8 cellular contexts compared by ENCODE assay signal in genomic region chr19:49869009-49869483, GRCh38. TPM values are rescaled to one million over a fixed set of nuclear protein-coding genes. Genes with fewer than 3 reads are reported as not detected.
DNase-seq lines count a peak whose midpoint lies in the region; ATAC-seq, FAIRE-seq and TF ChIP-seq lines count a peak whose summit lies in the region.

No MANE protein-coding gene starts in this region.

- H3K9ac ChIP-seq in KMS-11 (no peak overlapping the region), endodermal cell (ENCODE audit: extremely low read depth, low read length, poor library complexity, severe bottlenecking) (no peak overlapping the region)

- peaks cover 36% of the 10 kb centered on the region for H3K4me1 Mint-ChIP-seq in activated naive CD8-positive, alpha-beta T cell (ENCODE audit: low read depth)
- peaks cover 42% of the 10 kb centered on the region for H3K4me1 Mint-ChIP-seq in activated naive CD8-positive, alpha-beta T cell treated with anti-CD3 and anti-CD28 coated beads for 36 hours
- H3K4me1 Mint-ChIP-seq in endodermal cell, result peaks cover 19% of the 10 kb centered on the region

- H3K27ac Mint-ChIP-seq in activated naive CD8-positive, alpha-beta T cell, result peak overlapping the region; percentile 50
- H3K27ac Mint-ChIP-seq in activated naive CD8-positive, alpha-beta T cell treated with anti-CD3 and anti-CD28 coated beads for 36 hours, result no peak overlapping the region
- H3K27ac Mint-ChIP-seq in endodermal cell, result no peak overlapping the region

- peaks cover 5% of the 10 kb centered on the region; the same call in 1 of the 2 replicates for H3K36me3 ChIP-seq in KMS-11 (ENCODE audit: insufficient read depth)
- peaks cover 18% of the 10 kb centered on the region for H3K36me3 ChIP-seq in endodermal cell (ENCODE audit: control insufficient read depth, insufficient read depth, low read length)
- H3K36me3 ChIP-seq in pancreas, result peaks cover 0 to 1% (median 0%) of the 10 kb centered on the region in 3 donors

- peak; percentile 2 to 8 (median 8) for ATAC-seq in pancreas
- no peak for ATAC-seq in GM18873 (IDR thresholded peaks at IDR 0.05; ENCODE audit: low FRiP score, unreplicated experiment)

- H3K9me3 Mint-ChIP-seq in activated naive CD8-positive, alpha-beta T cell (ENCODE audit: low read depth), result no peaks in the 10 kb centered on the region
- no peaks in the 10 kb centered on the region for H3K9me3 Mint-ChIP-seq in activated naive CD8-positive, alpha-beta T cell treated with anti-CD3 and anti-CD28 coated beads for 36 hours
- peaks cover 5% of the 10 kb centered on the region for H3K9me3 Mint-ChIP-seq in endodermal cell

- H3K36me3 Mint-ChIP-seq in activated naive CD8-positive, alpha-beta T cell, result no peaks in the 10 kb centered on the region
- peaks cover 15% of the 10 kb centered on the region for H3K36me3 Mint-ChIP-seq in activated naive CD8-positive, alpha-beta T cell treated with anti-CD3 and anti-CD28 coated beads for 36 hours
- H3K36me3 Mint-ChIP-seq in endodermal cell (ENCODE audit: low read depth), result peaks cover 29% of the 10 kb centered on the region

- WGBS in endodermal cell (ENCODE audit: insufficient coverage in 1 of 2, insufficient read length in 1 of 2), 2 experiments, result 0 to 12% methylated on average over 6 to 15 of the region's 15 CpGs
- WGBS in pancreas, 2 donors, result 1 to 2% methylated on average over 15 of the region's 15 CpGs

- intact Hi-C loops in pancreas (cut with DNase I), result no loop called here

- peak overlapping the region; percentile 67 for H3K4me2 ChIP-seq in KMS-11

- TF ChIP-seq CTCF in KMS-11 (conservative IDR thresholded peaks at IDR 0.05; ENCODE audit: low read depth, low read length) (no peak), endodermal cell (conservative IDR thresholded peaks at IDR 0.05) (no peak), pancreas (IDR thresholded peaks at IDR 0.05) (no peak)

- H3K27me3 ChIP-seq in KMS-11 (ENCODE audit: insufficient read depth, low read depth) (no peaks in the 10 kb centered on the region), endodermal cell (ENCODE audit: control insufficient read depth, insufficient read depth, low read length, poor library complexity, severe bottlenecking) (no peaks in the 10 kb centered on the region), pancreas (no peaks in the 10 kb centered on the region)

- H3K27ac ChIP-seq in KMS-11, result no peak overlapping the region
- peak overlapping the region; percentile 57 for H3K27ac ChIP-seq in endodermal cell (ENCODE audit: low read depth, low read length)
- H3K27ac ChIP-seq in pancreas, result peak overlapping the region; percentile 31 to 94 (median 64)

- no peak overlapping the region for H3K4me3 ChIP-seq in KMS-11 (IDR thresholded peaks at IDR 0.05; ENCODE audit: insufficient read depth, low read depth, low read length)
- peak overlapping the region; percentile 74 for H3K4me3 ChIP-seq in endodermal cell (ENCODE audit: low read length)
- H3K4me3 ChIP-seq in pancreas, result peak overlapping the region in 2 of 4 donors; percentile 14 to 40

- FAIRE-seq in pancreas (lab: Jason Lieb, UNC), result no peak

- DNase-seq in activated naive CD8-positive, alpha-beta T cell treated with anti-CD3 and anti-CD28 coated beads for 36 hours, result no peak
- DNase-seq in endodermal cell, result no peak
- peak in 2 of 6 donors; percentile 89 to 94 for DNase-seq in pancreas
- no peak for DNase-seq in putamen (ENCODE audit: low spot score)
- no peak for DNase-seq in NCI-H1694 (lab: John Stamatoyannopoulos, UW)

- no peaks in the 10 kb centered on the region for H3K27me3 Mint-ChIP-seq in activated naive CD8-positive, alpha-beta T cell
- no peaks in the 10 kb centered on the region for H3K27me3 Mint-ChIP-seq in activated naive CD8-positive, alpha-beta T cell treated with anti-CD3 and anti-CD28 coated beads for 36 hours
- no peaks in the 10 kb centered on the region for H3K27me3 Mint-ChIP-seq in endodermal cell (ENCODE audit: insufficient read depth)

- H3K9me3 ChIP-seq in endodermal cell (ENCODE audit: control insufficient read depth, low read length) (no peaks in the 10 kb centered on the region), pancreas (no peaks in the 10 kb centered on the region)

- H3K4me1 ChIP-seq in KMS-11 (ENCODE audit: low read depth, poor library complexity, severe bottlenecking), result peaks cover 37% of the 10 kb centered on the region
- peaks cover 4% of the 10 kb centered on the region for H3K4me1 ChIP-seq in endodermal cell (ENCODE audit: control insufficient read depth, insufficient read depth, low read length)
- H3K4me1 ChIP-seq in pancreas, result peaks cover 16 to 35% (median 25%) of the 10 kb centered on the region in 3 donors

- H2AFZ ChIP-seq in KMS-11 (ENCODE audit: low read depth), result no peak overlapping the region

- no peaks in the 10 kb centered on the region for H4K20me1 ChIP-seq in KMS-11 (ENCODE audit: insufficient read depth)

- no peak overlapping the region for H3K4me3 Mint-ChIP-seq in activated naive CD8-positive, alpha-beta T cell
- no peak overlapping the region for H3K4me3 Mint-ChIP-seq in activated naive CD8-positive, alpha-beta T cell treated with anti-CD3 and anti-CD28 coated beads for 36 hours
- no peak overlapping the region for H3K4me3 Mint-ChIP-seq in endodermal cell

- peaks cover 8% of the 10 kb centered on the region; the same call in 1 of the 2 replicates for H3K79me2 ChIP-seq in KMS-11 (ENCODE audit: insufficient read depth, low read depth)

RNA-seq across cellular contexts. Expression of gene PNKP, which starts 1.7 kb away (rescaled TPM):
- total RNA-seq in activated naive CD8-positive, alpha-beta T cell treated with anti-CD3 and anti-CD28 coated beads for 36 hours, result 100 to 1,000 TPM in 1 of 2 experiments, 10 to 100 TPM in 1; 78.9 to 143 TPM
- total RNA-seq in endodermal cell (100 to 1,000 TPM; 161 to 163 TPM), pancreas (10 to 100 TPM; 28.7 to 52.4 (median 34.6) TPM)
- polyA plus RNA-seq in endodermal cell (2013, experiment 1 of 2), result 78.3 TPM
- 66.1 TPM for polyA plus RNA-seq in endodermal cell (2013, experiment 2 of 2)
- polyA plus RNA-seq in pancreas, result 100 to 1,000 TPM in 1 of 2 donors, 10 to 100 TPM in 1; 76.0 to 154 TPM

RNA-seq across cellular contexts. Expression of gene AKT1S1, which starts 8.1 kb away (rescaled TPM):
- 10 to 100 TPM; 21.0 to 22.7 TPM for total RNA-seq in activated naive CD8-positive, alpha-beta T cell treated with anti-CD3 and anti-CD28 coated beads for 36 hours
- total RNA-seq in endodermal cell (10 to 100 TPM; 41.3 to 47.0 TPM), pancreas (10 to 100 TPM; 13.8 to 22.1 (median 16.2) TPM)
- polyA plus RNA-seq in endodermal cell (2013, experiment 1 of 2), result 29.0 TPM
- polyA plus RNA-seq in endodermal cell (2013, experiment 2 of 2), result 26.6 TPM
- 10 to 100 TPM; 22.7 to 31.1 TPM for polyA plus RNA-seq in pancreas

RNA-seq across cellular contexts. Expression of gene TBC1D17, which starts 8.5 kb away (rescaled TPM):
- total RNA-seq in activated naive CD8-positive, alpha-beta T cell treated with anti-CD3 and anti-CD28 coated beads for 36 hours, result 10 to 100 TPM; 22.6 to 24.0 TPM
- total RNA-seq in endodermal cell (10 to 100 TPM; 40.7 to 47.3 TPM), pancreas (10 to 100 TPM; 21.0 to 34.3 (median 29.9) TPM)
- 35.5 TPM for polyA plus RNA-seq in endodermal cell (2013, experiment 1 of 2)
- polyA plus RNA-seq in endodermal cell (2013, experiment 2 of 2), result 29.4 TPM
- polyA plus RNA-seq in pancreas, result 10 to 100 TPM; 74.0 to 99.3 TPM

RNA-seq across cellular contexts. Expression of gene PTOV1, which starts 18.1 kb away (rescaled TPM):
- total RNA-seq in activated naive CD8-positive, alpha-beta T cell treated with anti-CD3 and anti-CD28 coated beads for 36 hours, result 10 to 100 TPM; 73.9 to 76.4 TPM
- total RNA-seq in endodermal cell (100 to 1,000 TPM; 279 to 287 TPM), pancreas (100 to 1,000 TPM in 1 of 6 donors, 10 to 100 TPM in 5; 48.8 to 116 (median 72.8) TPM)
- 359 TPM for polyA plus RNA-seq in endodermal cell (2013, experiment 1 of 2)
- 302 TPM for polyA plus RNA-seq in endodermal cell (2013, experiment 2 of 2)
- 100 to 1,000 TPM; 177 to 191 TPM for polyA plus RNA-seq in pancreas

RNA-seq across cellular contexts. Expression of gene IL4I1, which starts 27.6 kb away (rescaled TPM):
- 1 to 10 TPM; 2.3 to 2.9 TPM for total RNA-seq in activated naive CD8-positive, alpha-beta T cell treated with anti-CD3 and anti-CD28 coated beads for 36 hours
- total RNA-seq in endodermal cell, result under 1 TPM in 1 of 2 donors, not detected in 1; 0.97 TPM
- 0.68 TPM for polyA plus RNA-seq in endodermal cell (2013, experiment 1 of 2)
- 0.95 TPM for polyA plus RNA-seq in endodermal cell (2013, experiment 2 of 2)
- 1 to 10 TPM in 2 of 6 donors, under 1 TPM in 4; 0.23 to 4.0 (median 0.63) TPM for total RNA-seq in pancreas
- polyA plus RNA-seq in pancreas, result 1 to 10 TPM in 1 of 2 donors, under 1 TPM in 1; 0.45 to 1.1 TPM
